In the genomic region with DNA sequence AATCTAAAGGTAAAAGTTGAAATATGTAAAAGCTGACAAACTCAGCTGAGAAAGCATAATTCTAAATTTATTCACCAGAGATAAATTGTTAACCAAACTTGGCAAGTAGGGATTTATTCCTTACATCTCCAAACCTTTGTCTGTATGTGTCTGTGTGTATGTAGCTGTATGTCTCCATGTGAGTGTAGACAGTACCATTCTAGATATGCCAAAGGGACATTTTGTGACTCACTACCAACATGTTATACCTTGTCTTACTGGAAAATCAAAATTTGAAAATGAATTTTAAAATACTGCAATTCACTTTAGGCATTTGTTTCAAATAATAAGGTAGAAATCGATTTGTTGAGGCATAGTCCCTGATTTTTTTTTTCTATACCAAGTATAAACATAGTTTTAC, we compare ENCODE assay signal across 23 cellular contexts.
"Had no signal": no experiment of that assay in that cellular context is flagged by ENCODE, and none has a peak within 500 bp of the region (broad histone marks: within the 10 kb centered on the region; RNA-seq: fewer than 3 reads in every experiment).

No MANE protein-coding gene starts in this region.

- H3K4me1 ChIP-seq: colonic mucosa, esophagus muscularis mucosa, gastrocnemius medialis, heart left ventricle, left lung, lower lobe of right lung had no signal

- H3K27ac Mint-ChIP-seq: dendritic cell treated with granulocyte-macrophage colony-stimulating factor and Interleukin-4, amounts not matched to agents 40 ng/mL and 50 ng/mL, for 4 days; effector memory CD8-positive, alpha-beta T cell; endodermal cell; immature natural killer cell; memory B cell; naive thymus-derived CD4-positive, alpha-beta T cell; natural killer cell had no signal

- H3K4me3 ChIP-seq: colonic mucosa, esophagus muscularis mucosa, gastrocnemius medialis, heart left ventricle, hepatocyte, left lung, lower lobe of right lung had no signal

- H3K27me3 ChIP-seq: colonic mucosa, esophagus muscularis mucosa, gastrocnemius medialis, heart left ventricle, hepatocyte, left lung had no signal

- H3K27ac ChIP-seq: colonic mucosa, esophagus muscularis mucosa, gastrocnemius medialis, heart left ventricle, hepatocyte, left lung, lower lobe of right lung had no signal

- H3K36me3 ChIP-seq: colonic mucosa, esophagus muscularis mucosa, gastrocnemius medialis, heart left ventricle, left lung, lower lobe of right lung had no signal

- DNase-seq: colonic mucosa; cortex of kidney; effector CD8-positive, alpha-beta T cell; effector memory CD8-positive, alpha-beta T cell; endodermal cell; foreskin melanocyte; gastrocnemius medialis; heart left ventricle; hypothalamus; immature natural killer cell; islet precursor cell; left cardiac atrium; left lung; left ventricle myocardium superior; lower lobe of right lung; mesendoderm; midbrain; naive thymus-derived CD4-positive, alpha-beta T cell; natural killer cell had no signal

- H3K79me2 ChIP-seq: hepatocyte had no signal

- H3K36me3 Mint-ChIP-seq: immature natural killer cell; memory B cell; naive thymus-derived CD4-positive, alpha-beta T cell; natural killer cell had no signal

- H3K27me3 Mint-ChIP-seq: dendritic cell treated with granulocyte-macrophage colony-stimulating factor and Interleukin-4, amounts not matched to agents 40 ng/mL and 50 ng/mL, for 4 days; effector memory CD8-positive, alpha-beta T cell had no signal

- H3K4me3 Mint-ChIP-seq: dendritic cell treated with granulocyte-macrophage colony-stimulating factor and Interleukin-4, amounts not matched to agents 40 ng/mL and 50 ng/mL, for 4 days; effector memory CD8-positive, alpha-beta T cell; endodermal cell; immature natural killer cell; memory B cell; naive thymus-derived CD4-positive, alpha-beta T cell; natural killer cell had no signal

- H3K9me3 Mint-ChIP-seq: dendritic cell treated with granulocyte-macrophage colony-stimulating factor and Interleukin-4, amounts not matched to agents 40 ng/mL and 50 ng/mL, for 4 days; endodermal cell; immature natural killer cell had no signal

- H3K9me3 ChIP-seq: colonic mucosa, esophagus muscularis mucosa, gastrocnemius medialis, heart left ventricle, left lung, lower lobe of right lung had no signal

- H2AFZ ChIP-seq: hepatocyte had no signal

- H3K4me1 Mint-ChIP-seq: endodermal cell; immature natural killer cell; memory B cell; naive thymus-derived CD4-positive, alpha-beta T cell; natural killer cell had no signal

- H3K4me2 ChIP-seq: hepatocyte had no signal
